In the genomic region with DNA sequence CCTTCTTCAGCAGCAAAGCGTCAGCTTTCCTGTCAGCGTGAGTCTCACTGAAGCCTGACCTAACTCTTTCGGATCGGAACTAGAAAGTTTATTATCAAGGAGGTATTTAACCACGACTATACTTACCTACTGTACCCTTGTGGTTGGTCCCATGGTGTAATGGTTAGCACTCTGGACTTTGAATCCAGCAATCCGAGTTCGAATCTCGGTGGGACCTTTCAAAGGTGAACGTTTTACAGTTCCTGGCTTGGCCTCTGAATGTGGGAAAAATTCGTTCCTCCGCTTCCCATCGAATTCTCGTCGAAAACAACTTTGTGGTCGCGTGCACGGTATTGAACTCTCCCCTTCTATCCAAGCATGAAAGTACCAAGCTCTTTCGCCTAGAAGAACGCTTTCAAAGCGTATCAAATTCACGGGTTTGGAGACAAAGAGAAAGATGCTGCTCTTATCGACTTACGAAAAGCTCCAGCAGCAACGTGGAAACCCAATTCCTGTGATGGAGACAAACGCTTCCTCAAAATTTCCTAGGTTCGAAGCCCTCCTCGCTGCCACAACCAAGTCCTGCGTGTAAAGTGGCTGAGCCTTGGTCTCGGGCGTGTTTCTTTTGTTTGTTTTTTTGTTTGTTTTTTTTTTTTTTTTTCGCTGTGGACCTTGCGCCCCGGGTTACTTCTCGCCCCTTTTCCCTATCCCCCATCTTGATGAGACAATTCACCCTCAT, we compare ENCODE assay signal across 9 cellular contexts.
DNase-seq lines count a peak whose midpoint lies in the region; ATAC-seq and TF ChIP-seq lines count a peak whose summit lies in the region.
"Had no signal": no experiment of that assay in that cellular context is flagged by ENCODE, and none has a peak within 500 bp of the region (broad histone marks: within the 10 kb centered on the region; RNA-seq: fewer than 3 reads in every experiment).

No MANE protein-coding gene starts in this region.

- H3K27me3 ChIP-seq in adrenal gland (peaks cover 4% of the 10 kb centered on the region), iPS-20b (ENCODE audit: insufficient read depth, low read length) (peaks cover 20% of the 10 kb centered on the region), suprapubic skin (peaks cover 87% of the 10 kb centered on the region)

- 3 to 4% (median 3%) methylated on average over 34 of the region's 34 CpGs for WGBS in adrenal gland, 4 donors
- 4% methylated on average over 34 of the region's 34 CpGs for WGBS in suprapubic skin

- peak in 1 of 6 experiments; percentile 3 for TF ChIP-seq CTCF in adrenal gland (IDR thresholded peaks at IDR 0.05)
- no peak for TF ChIP-seq CTCF in suprapubic skin (IDR thresholded peaks at IDR 0.05)

- ATAC-seq in HG02798 (IDR thresholded peaks at IDR 0.05; ENCODE audit: poor library complexity, unreplicated experiment), result peak; percentile 33

- intact Hi-C loops in adrenal gland (cut with DNase I), result no loop called here

- no peaks in the 10 kb centered on the region for H3K36me3 ChIP-seq in adrenal gland (replicated peaks in 1 of 2)
- H3K36me3 ChIP-seq in iPS-20b (ENCODE audit: insufficient read depth, low read depth, low read length), result no peaks in the 10 kb centered on the region
- no peaks in the 10 kb centered on the region for H3K36me3 ChIP-seq in suprapubic skin
- H3K36me3 ChIP-seq: heart left ventricle had no signal

- TF ChIP-seq POLR2A in adrenal gland (IDR thresholded peaks at IDR 0.05) (no peak), suprapubic skin (IDR thresholded peaks at IDR 0.05) (no peak)

- H3K9me3 ChIP-seq in adrenal gland (replicated peaks in 1 of 3) (no peaks in the 10 kb centered on the region), iPS-20b (ENCODE audit: insufficient read depth, low read depth, low read length) (no peaks in the 10 kb centered on the region), suprapubic skin (no peaks in the 10 kb centered on the region)
- H3K9me3 ChIP-seq: heart left ventricle had no signal

- H3K9ac ChIP-seq in iPS-20b (ENCODE audit: low read depth, low read length), result peak overlapping the region; percentile 80; the same call in 1 of the 2 replicates

- TF ChIP-seq EP300 in suprapubic skin (IDR thresholded peaks at IDR 0.05), result no peak

- DNase-seq in NCI-H524 (lab: John Stamatoyannopoulos, UW), result peak; percentile 22 to 75
- no peak for DNase-seq in NCI-H524 treated with DMSO at 0.1 percent for 48 hours (lab: John Stamatoyannopoulos, UW)
- peak; percentile 87 for DNase-seq in NCI-H748 treated with DMSO at 0.1 percent for 48 hours (lab: John Stamatoyannopoulos, UW)
- DNase-seq in adrenal gland, result peak; percentile 23 to 77 (median 51)
- DNase-seq in stimulated activated CD8-positive, alpha-beta memory T cell treated with anti-CD3 and anti-CD28 coated beads, Interleukin-4, amount 100 ng/mL, for 48 hours, result peak; percentile 75
- no peak for DNase-seq in suprapubic skin (ENCODE audit: low spot score in 2 of 2)

- H3K27ac ChIP-seq in adrenal gland (no peak overlapping the region), iPS-20b (ENCODE audit: low read length) (no peak overlapping the region), suprapubic skin (no peak overlapping the region)
- H3K27ac ChIP-seq: heart left ventricle had no signal

- no peak overlapping the region for H3K4me3 ChIP-seq in adrenal gland
- peak overlapping the region; percentile 98 for H3K4me3 ChIP-seq in iPS-20b (ENCODE audit: low read length)
- H3K4me3 ChIP-seq in suprapubic skin, result no peak overlapping the region

- H3K4me1 ChIP-seq in adrenal gland (replicated peaks in 1 of 2) (peaks cover 0 to 19% of the 10 kb centered on the region in 2 donors), iPS-20b (ENCODE audit: insufficient read depth, low read length) (peaks cover 2% of the 10 kb centered on the region; the same call in 1 of the 2 replicates), suprapubic skin (peaks cover 15% of the 10 kb centered on the region)

Comparison
In these comparisons a context has a peak if more than half of its experiments do, and no peak if none do; other contexts are left out.
1. DNase-seq: peak in NCI-H524 (2 of 2), NCI-H748 treated with DMSO at 0.1 percent for 48 hours (single experiment), adrenal gland (7 of 7) and stimulated activated CD8-positive, alpha-beta memory T cell treated with anti-CD3 and anti-CD28 coated beads, Interleukin-4, amount 100 ng/mL, for 48 hours (single experiment); none in NCI-H524 treated with DMSO at 0.1 percent for 48 hours (single experiment) and suprapubic skin (0 of 2).